ENCODE assay signal across 1 cellular context in the genomic region with DNA sequence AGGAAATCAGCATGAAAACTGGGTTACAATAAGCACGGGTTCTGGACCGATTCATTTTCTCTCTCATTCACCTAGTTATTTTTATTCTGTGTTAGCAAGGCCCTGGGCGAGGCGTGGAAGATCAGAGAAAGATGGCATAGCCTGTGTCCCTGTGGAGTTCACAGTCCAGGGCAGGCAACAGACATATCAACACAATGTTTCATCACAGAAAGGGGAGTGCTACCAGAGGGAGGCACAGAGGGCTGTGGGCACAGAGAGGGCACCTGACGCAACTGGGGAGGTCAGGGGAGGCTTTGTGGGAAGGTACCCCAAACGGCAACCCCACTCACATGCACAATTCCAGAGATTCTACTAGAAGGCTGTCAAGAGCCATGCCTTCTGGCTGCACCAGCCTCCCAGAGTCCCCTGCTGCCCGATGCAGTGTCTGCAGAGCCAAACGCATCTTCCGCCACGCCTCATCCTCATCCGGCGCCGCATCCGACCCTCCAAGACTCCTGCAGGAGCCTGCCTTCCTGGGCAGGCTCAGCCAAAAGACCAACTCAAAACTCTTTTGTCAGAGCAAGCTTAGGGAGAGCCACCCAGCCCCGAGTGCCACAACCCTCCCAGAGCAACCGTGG.
TF ChIP-seq lines count a peak whose summit lies in the region.

No MANE protein-coding gene starts in this region.

TF ChIP-seq in HepG2, 621 proteins besides CTCF, POLR2A, EP300 and RAD21:
- no peak for TF ChIP-seq FOXA1 (IDR thresholded peaks at IDR 0.05)
- 0 out of 2 replicates have a peak, but pooled peaks have one; percentile 4 for TF ChIP-seq FOXA1 (CRISPR knock-in tag; IDR thresholded peaks at IDR 0.05)
- no peak for TF ChIP-seq DNMT1 (CRISPR knock-in tag; IDR thresholded peaks at IDR 0.05)
- no peak for TF ChIP-seq ARNT (IDR thresholded peaks at IDR 0.05)
- 0 out of 2 replicates have a peak, but pooled peaks have one; percentile 16 for TF ChIP-seq FOSL2 (CRISPR knock-in tag; IDR thresholded peaks at IDR 0.05)
- TF ChIP-seq, protein P1, sequence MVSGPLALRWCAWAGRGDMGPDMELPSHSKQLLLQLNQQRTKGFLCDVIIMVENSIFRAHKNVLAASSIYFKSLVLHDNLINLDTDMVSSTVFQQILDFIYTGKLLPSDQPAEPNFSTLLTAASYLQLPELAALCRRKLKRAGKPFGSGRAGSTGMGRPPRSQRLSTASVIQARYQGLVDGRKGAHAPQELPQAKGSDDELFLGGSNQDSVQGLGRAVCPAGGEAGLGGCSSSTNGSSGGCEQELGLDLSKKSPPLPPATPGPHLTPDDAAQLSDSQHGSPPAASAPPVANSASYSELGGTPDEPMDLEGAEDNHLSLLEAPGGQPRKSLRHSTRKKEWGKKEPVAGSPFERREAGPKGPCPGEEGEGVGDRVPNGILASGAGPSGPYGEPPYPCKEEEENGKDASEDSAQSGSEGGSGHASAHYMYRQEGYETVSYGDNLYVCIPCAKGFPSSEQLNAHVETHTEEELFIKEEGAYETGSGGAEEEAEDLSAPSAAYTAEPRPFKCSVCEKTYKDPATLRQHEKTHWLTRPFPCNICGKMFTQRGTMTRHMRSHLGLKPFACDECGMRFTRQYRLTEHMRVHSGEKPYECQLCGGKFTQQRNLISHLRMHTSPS (CRISPR knock-in tag; IDR thresholded peaks at IDR 0.05; ENCODE audit: low read depth), result peak; percentile 57; the same call in 1 of the 2 replicates
- TF ChIP-seq, protein P2, sequence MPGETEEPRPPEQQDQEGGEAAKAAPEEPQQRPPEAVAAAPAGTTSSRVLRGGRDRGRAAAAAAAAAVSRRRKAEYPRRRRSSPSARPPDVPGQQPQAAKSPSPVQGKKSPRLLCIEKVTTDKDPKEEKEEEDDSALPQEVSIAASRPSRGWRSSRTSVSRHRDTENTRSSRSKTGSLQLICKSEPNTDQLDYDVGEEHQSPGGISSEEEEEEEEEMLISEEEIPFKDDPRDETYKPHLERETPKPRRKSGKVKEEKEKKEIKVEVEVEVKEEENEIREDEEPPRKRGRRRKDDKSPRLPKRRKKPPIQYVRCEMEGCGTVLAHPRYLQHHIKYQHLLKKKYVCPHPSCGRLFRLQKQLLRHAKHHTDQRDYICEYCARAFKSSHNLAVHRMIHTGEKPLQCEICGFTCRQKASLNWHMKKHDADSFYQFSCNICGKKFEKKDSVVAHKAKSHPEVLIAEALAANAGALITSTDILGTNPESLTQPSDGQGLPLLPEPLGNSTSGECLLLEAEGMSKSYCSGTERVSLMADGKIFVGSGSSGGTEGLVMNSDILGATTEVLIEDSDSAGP (CRISPR knock-in tag; IDR thresholded peaks at IDR 0.05; ENCODE audit: borderline replicate concordance), result 0 out of 2 replicates have a peak, but pooled peaks have one; percentile 30
- TF ChIP-seq SALL1 (CRISPR knock-in tag; IDR thresholded peaks at IDR 0.05), result peak; percentile 7; the same call in 1 of the 2 replicates
- TF ChIP-seq HNRNPL (IDR thresholded peaks at IDR 0.05; ENCODE audit: low read depth, low read length), result 0 out of 2 replicates have a peak, but pooled peaks have one; percentile 39
- 0 out of 2 replicates have a peak, but pooled peaks have one; percentile 18 for TF ChIP-seq ZNF143 (CRISPR knock-in tag; IDR thresholded peaks at IDR 0.05)
- TF ChIP-seq, protein P3, sequence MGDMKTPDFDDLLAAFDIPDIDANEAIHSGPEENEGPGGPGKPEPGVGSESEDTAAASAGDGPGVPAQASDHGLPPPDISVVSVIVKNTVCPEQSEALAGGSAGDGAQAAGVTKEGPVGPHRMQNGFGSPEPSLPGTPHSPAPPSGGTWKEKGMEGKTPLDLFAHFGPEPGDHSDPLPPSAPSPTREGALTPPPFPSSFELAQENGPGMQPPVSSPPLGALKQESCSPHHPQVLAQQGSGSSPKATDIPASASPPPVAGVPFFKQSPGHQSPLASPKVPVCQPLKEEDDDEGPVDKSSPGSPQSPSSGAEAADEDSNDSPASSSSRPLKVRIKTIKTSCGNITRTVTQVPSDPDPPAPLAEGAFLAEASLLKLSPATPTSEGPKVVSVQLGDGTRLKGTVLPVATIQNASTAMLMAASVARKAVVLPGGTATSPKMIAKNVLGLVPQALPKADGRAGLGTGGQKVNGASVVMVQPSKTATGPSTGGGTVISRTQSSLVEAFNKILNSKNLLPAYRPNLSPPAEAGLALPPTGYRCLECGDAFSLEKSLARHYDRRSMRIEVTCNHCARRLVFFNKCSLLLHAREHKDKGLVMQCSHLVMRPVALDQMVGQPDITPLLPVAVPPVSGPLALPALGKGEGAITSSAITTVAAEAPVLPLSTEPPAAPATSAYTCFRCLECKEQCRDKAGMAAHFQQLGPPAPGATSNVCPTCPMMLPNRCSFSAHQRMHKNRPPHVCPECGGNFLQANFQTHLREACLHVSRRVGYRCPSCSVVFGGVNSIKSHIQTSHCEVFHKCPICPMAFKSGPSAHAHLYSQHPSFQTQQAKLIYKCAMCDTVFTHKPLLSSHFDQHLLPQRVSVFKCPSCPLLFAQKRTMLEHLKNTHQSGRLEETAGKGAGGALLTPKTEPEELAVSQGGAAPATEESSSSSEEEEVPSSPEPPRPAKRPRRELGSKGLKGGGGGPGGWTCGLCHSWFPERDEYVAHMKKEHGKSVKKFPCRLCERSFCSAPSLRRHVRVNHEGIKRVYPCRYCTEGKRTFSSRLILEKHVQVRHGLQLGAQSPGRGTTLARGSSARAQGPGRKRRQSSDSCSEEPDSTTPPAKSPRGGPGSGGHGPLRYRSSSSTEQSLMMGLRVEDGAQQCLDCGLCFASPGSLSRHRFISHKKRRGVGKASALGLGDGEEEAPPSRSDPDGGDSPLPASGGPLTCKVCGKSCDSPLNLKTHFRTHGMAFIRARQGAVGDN (CRISPR knock-in tag; IDR thresholded peaks at IDR 0.05), result peak; percentile 68
